In genomic region chr4:150632639-150633038, GRCh38 we compare ENCODE assay signal across 39 cellular contexts. TPM values are rescaled to one million over a fixed set of nuclear protein-coding genes. Genes with fewer than 3 reads are reported as not detected.
"Had no signal": no experiment of that assay in that cellular context is flagged by ENCODE, and none has a peak within 500 bp of the region (broad histone marks: within the 10 kb centered on the region; RNA-seq: fewer than 3 reads in every experiment).

No MANE protein-coding gene starts in this region.

- H3K27ac Mint-ChIP-seq: activated naive CD4-positive, alpha-beta T cell treated with anti-CD3 and anti-CD28 coated beads for 36 hours; activated naive CD4-positive, alpha-beta T cell treated with anti-CD3 and anti-CD28 coated beads, Interleukin-2, amount 10 ng/mL, durations not matched to agents 7 days and 5 days; activated naive CD4-positive, alpha-beta T cell treated with anti-CD3 and anti-CD28 coated beads, Interleukin-2, amount 50 U/mL, for 24 hours; activated naive CD4-positive, alpha-beta T cell treated with anti-CD3 and anti-CD28 coated beads, Interleukin-2, amount 50 U/mL, for 72 hours; activated naive CD8-positive, alpha-beta T cell; activated naive CD8-positive, alpha-beta T cell treated with anti-CD3 and anti-CD28 coated beads for 36 hours; activated naive CD8-positive, alpha-beta T cell treated with anti-CD3 and anti-CD28 coated beads, Interleukin-2, amount 10 ng/mL, durations not matched to agents 7 days and 5 days; activated naive CD8-positive, alpha-beta T cell treated with anti-CD3 and anti-CD28 coated beads, Interleukin-2, amount 50 U/mL, for 24 hours; activated T-cell treated with anti-CD3 and anti-CD28 coated beads, Interleukin-2, amount 50 U/mL, for 24 hours; activated T-cell treated with anti-CD3 and anti-CD28 coated beads, Interleukin-2, amount 50 U/mL, for 72 hours; activated T-helper 1 cell treated with anti-CD3 and anti-CD28 coated beads, Interleukin-12 subunit alpha, Interleukin-12 subunit beta, Interleukin-2, Interleukin-4 antibody, amounts not matched to agents 30 ng/mL and 10 ng/mL and 1 ng/mL, durations not matched to agents 14 hours and 24 hours and 36 hours; activated T-helper 17 cell treated with anti-CD3 and anti-CD28 coated beads, Interleukin-2, amount 50 U/mL, for 72 hours; activated T-helper 2 cell treated with anti-CD3 and anti-CD28 coated beads, Interferon-gamma antibody, Interleukin-2, Interleukin-4, amounts not matched to agents 10 μg/mL and 5 μg/mL and 100 μg/mL, durations not matched to agents 14 hours and 24 hours and 36 hours; brain had no signal

- H3K4me3 ChIP-seq: adrenal gland, ascending aorta, body of pancreas, breast epithelium, cardiac muscle cell had no signal

- DNase-seq: activated effector memory CD4-positive, alpha-beta T cell treated with anti-CD3 and anti-CD28 coated beads, Interleukin-2, amount 50 U/mL, for 16 hours; activated effector memory CD4-positive, alpha-beta T cell treated with Interleukin-2 at 50 U/mL for 16 hours; activated gamma-delta T cell; activated gamma-delta T cell treated with Interleukin-2 at 50 U/mL for 16 hours; activated naive CD4-positive, alpha-beta T cell; activated naive CD4-positive, alpha-beta T cell treated with anti-CD3 and anti-CD28 coated beads for 36 hours; activated naive CD4-positive, alpha-beta T cell treated with anti-CD3 and anti-CD28 coated beads, Interleukin-2, amount 10 ng/mL, durations not matched to agents 7 days and 5 days; activated naive CD4-positive, alpha-beta T cell treated with anti-CD3 and anti-CD28 coated beads, Interleukin-2, amount 50 U/mL, for 16 hours; activated naive CD4-positive, alpha-beta T cell treated with Interleukin-2 at 50 U/mL for 16 hours; activated naive CD8-positive, alpha-beta T cell treated with anti-CD3 and anti-CD28 coated beads for 36 hours; activated naive CD8-positive, alpha-beta T cell treated with anti-CD3 and anti-CD28 coated beads, Interleukin-2, amount 10 ng/mL, durations not matched to agents 7 days and 5 days; activated naive CD8-positive, alpha-beta T cell treated with anti-CD3 and anti-CD28 coated beads, Interleukin-2, amount 50 U/mL, for 24 hours; activated T-cell treated with anti-CD3 and anti-CD28 coated beads, Interleukin-2, amount 50 U/mL, for 24 hours; activated T-cell treated with anti-CD3 and anti-CD28 coated beads, Interleukin-2, amount 50 U/mL, for 4 hours; activated T-cell treated with anti-CD3 and anti-CD28 coated beads, Interleukin-2, amount 50 U/mL, for 48 hours; activated T-cell treated with anti-CD3 and anti-CD28 coated beads, Interleukin-2, amount 50 U/mL, for 72 hours; adrenal gland; amniotic stem cell; amygdala; anterior cingulate cortex; aorta; body of pancreas; brain microvascular endothelial cell; caudate nucleus; central memory CD4-positive, alpha-beta T cell; cerebellar nuclear complex had no signal

- H3K36me3 ChIP-seq: adrenal gland, ascending aorta, brain microvascular endothelial cell, breast epithelium, cardiac muscle cell had no signal

- ATAC-seq: activated naive CD4-positive, alpha-beta T cell treated with anti-CD3 and anti-CD28 coated beads, Interleukin-2, amount 50 U/mL, for 72 hours; activated naive CD8-positive, alpha-beta T cell treated with anti-CD3 and anti-CD28 coated beads, Interleukin-2, amount 50 U/mL, for 24 hours; activated T-cell treated with anti-CD3 and anti-CD28 coated beads, Interleukin-2, amount 50 U/mL, for 4 hours; activated T-cell treated with anti-CD3 and anti-CD28 coated beads, Interleukin-2, amount 50 U/mL, for 72 hours; activated T-helper 17 cell treated with anti-CD3 and anti-CD28 coated beads, Interleukin-2, amount 50 U/mL, for 72 hours; body of pancreas had no signal

- H3K9me3 ChIP-seq: adrenal gland, body of pancreas, breast epithelium had no signal

- H3K4me1 Mint-ChIP-seq: activated naive CD4-positive, alpha-beta T cell treated with anti-CD3 and anti-CD28 coated beads, Interleukin-2, amount 10 ng/mL, durations not matched to agents 7 days and 5 days; activated naive CD4-positive, alpha-beta T cell treated with anti-CD3 and anti-CD28 coated beads, Interleukin-2, amount 50 U/mL, for 24 hours; activated naive CD8-positive, alpha-beta T cell treated with anti-CD3 and anti-CD28 coated beads for 36 hours; activated naive CD8-positive, alpha-beta T cell treated with anti-CD3 and anti-CD28 coated beads, Interleukin-2, amount 50 U/mL, for 24 hours; activated T-helper 17 cell treated with anti-CD3 and anti-CD28 coated beads, Interleukin-2, amount 50 U/mL, for 72 hours; brain had no signal

- H3K4me3 Mint-ChIP-seq: activated naive CD4-positive, alpha-beta T cell treated with anti-CD3 and anti-CD28 coated beads for 36 hours; activated naive CD4-positive, alpha-beta T cell treated with anti-CD3 and anti-CD28 coated beads, Interleukin-2, amount 10 ng/mL, durations not matched to agents 7 days and 5 days; activated naive CD4-positive, alpha-beta T cell treated with anti-CD3 and anti-CD28 coated beads, Interleukin-2, amount 50 U/mL, for 24 hours; activated naive CD8-positive, alpha-beta T cell; activated naive CD8-positive, alpha-beta T cell treated with anti-CD3 and anti-CD28 coated beads for 36 hours; activated naive CD8-positive, alpha-beta T cell treated with anti-CD3 and anti-CD28 coated beads, Interleukin-2, amount 10 ng/mL, durations not matched to agents 7 days and 5 days; activated naive CD8-positive, alpha-beta T cell treated with anti-CD3 and anti-CD28 coated beads, Interleukin-2, amount 50 U/mL, for 24 hours; activated T-cell treated with anti-CD3 and anti-CD28 coated beads, Interleukin-2, amount 50 U/mL, for 24 hours; activated T-cell treated with anti-CD3 and anti-CD28 coated beads, Interleukin-2, amount 50 U/mL, for 4 hours; activated T-cell treated with anti-CD3 and anti-CD28 coated beads, Interleukin-2, amount 50 U/mL, for 72 hours; activated T-helper 1 cell treated with anti-CD3 and anti-CD28 coated beads, Interleukin-12 subunit alpha, Interleukin-12 subunit beta, Interleukin-2, Interleukin-4 antibody, amounts not matched to agents 30 ng/mL and 10 ng/mL and 1 ng/mL, durations not matched to agents 14 hours and 24 hours and 36 hours; activated T-helper 17 cell treated with anti-CD3 and anti-CD28 coated beads, Interleukin-2, amount 50 U/mL, for 72 hours; brain; central memory CD8-positive, alpha-beta T cell had no signal

- H3K27me3 Mint-ChIP-seq: activated naive CD4-positive, alpha-beta T cell treated with anti-CD3 and anti-CD28 coated beads, Interleukin-2, amount 10 ng/mL, durations not matched to agents 7 days and 5 days; activated naive CD4-positive, alpha-beta T cell treated with anti-CD3 and anti-CD28 coated beads, Interleukin-2, amount 50 U/mL, for 24 hours; activated naive CD8-positive, alpha-beta T cell; activated naive CD8-positive, alpha-beta T cell treated with anti-CD3 and anti-CD28 coated beads for 36 hours; activated naive CD8-positive, alpha-beta T cell treated with anti-CD3 and anti-CD28 coated beads, Interleukin-2, amount 10 ng/mL, durations not matched to agents 7 days and 5 days; activated naive CD8-positive, alpha-beta T cell treated with anti-CD3 and anti-CD28 coated beads, Interleukin-2, amount 50 U/mL, for 24 hours; activated T-cell treated with anti-CD3 and anti-CD28 coated beads, Interleukin-2, amount 50 U/mL, for 24 hours; activated T-helper 17 cell treated with anti-CD3 and anti-CD28 coated beads, Interleukin-2, amount 50 U/mL, for 72 hours; brain; central memory CD8-positive, alpha-beta T cell had no signal

- H3K4me1 ChIP-seq: adrenal gland, ascending aorta, body of pancreas, breast epithelium had no signal

- FAIRE-seq: astrocyte, bronchial epithelial cell had no signal

- H3K27ac ChIP-seq: adrenal gland, ascending aorta, body of pancreas, brain microvascular endothelial cell, breast epithelium, cardiac muscle cell had no signal

- H3K27me3 ChIP-seq: adrenal gland, ascending aorta, body of pancreas, brain microvascular endothelial cell, breast epithelium, cardiac muscle cell had no signal

RNA-seq across cellular contexts. Expression of gene MAB21L2, which starts 50.7 kb away (rescaled TPM):
- total RNA-seq: activated naive CD4-positive, alpha-beta T cell treated with anti-CD3 and anti-CD28 coated beads for 36 hours; activated naive CD4-positive, alpha-beta T cell treated with anti-CD3 and anti-CD28 coated beads, Interleukin-2, amount 50 U/mL, for 72 hours; activated naive CD8-positive, alpha-beta T cell treated with anti-CD3 and anti-CD28 coated beads for 36 hours; activated naive CD8-positive, alpha-beta T cell treated with anti-CD3 and anti-CD28 coated beads, Interleukin-2, amount 10 ng/mL, durations not matched to agents 7 days and 5 days; activated T-cell treated with anti-CD3 and anti-CD28 coated beads, Interleukin-2, amount 50 U/mL, for 4 hours; activated T-cell treated with anti-CD3 and anti-CD28 coated beads, Interleukin-2, amount 50 U/mL, for 72 hours; activated T-helper 1 cell treated with anti-CD3 and anti-CD28 coated beads, Interleukin-12 subunit alpha, Interleukin-12 subunit beta, Interleukin-2, Interleukin-4 antibody, amounts not matched to agents 30 ng/mL and 10 ng/mL and 1 ng/mL, durations not matched to agents 14 hours and 24 hours and 36 hours; activated T-helper 17 cell treated with anti-CD3 and anti-CD28 coated beads, Interleukin-2, amount 50 U/mL, for 72 hours; activated T-helper 2 cell treated with anti-CD3 and anti-CD28 coated beads, Interferon-gamma antibody, Interleukin-2, Interleukin-4, amounts not matched to agents 10 μg/mL and 5 μg/mL and 100 μg/mL, durations not matched to agents 14 hours and 24 hours and 36 hours; ascending aorta; bronchial epithelial cell had no signal
